10 cellular contexts compared by ENCODE assay signal in the genomic region with DNA sequence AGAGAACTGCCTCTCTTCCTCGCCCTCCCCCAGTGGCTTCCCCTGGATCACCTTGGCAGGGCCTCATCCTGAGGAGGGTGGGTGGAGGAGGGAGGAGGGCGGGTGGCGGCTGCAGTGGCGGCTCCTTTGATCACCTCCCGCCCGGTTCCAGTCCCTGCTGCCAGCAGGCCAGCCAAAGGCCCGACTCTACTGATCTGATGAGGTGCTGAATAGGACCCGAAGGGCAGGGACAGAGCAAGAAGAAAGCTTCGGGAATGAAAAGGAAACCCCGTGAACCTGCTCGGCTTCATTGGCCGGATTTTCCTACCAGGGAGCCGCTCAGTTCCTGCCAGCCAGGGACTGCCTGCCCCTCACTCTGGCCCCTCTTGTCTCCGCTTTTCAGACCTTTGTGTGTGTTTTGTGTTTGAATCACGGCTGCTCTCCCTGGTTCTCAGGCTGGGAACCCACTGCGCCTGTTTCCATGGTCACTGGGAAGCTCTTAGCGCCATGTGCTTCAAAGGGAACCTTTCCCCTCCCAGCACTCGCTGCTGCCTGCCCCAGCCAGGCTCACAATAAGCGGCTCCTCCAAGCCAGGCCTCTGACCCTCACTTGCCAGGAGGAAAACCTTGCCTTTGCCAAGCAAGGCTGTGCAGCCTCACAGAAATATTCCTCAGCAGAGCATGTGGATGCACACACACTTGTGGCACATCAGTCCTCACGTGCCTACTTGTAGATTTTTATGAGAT. TPM values are rescaled to one million over a fixed set of nuclear protein-coding genes. Genes with fewer than 3 reads are reported as not detected.
DNase-seq lines count a peak whose midpoint lies in the region; ATAC-seq, FAIRE-seq and TF ChIP-seq lines count a peak whose summit lies in the region.
"Had no signal": no experiment of that assay in that cellular context is flagged by ENCODE, and none has a peak within 500 bp of the region (broad histone marks: within the 10 kb centered on the region; RNA-seq: fewer than 3 reads in every experiment).

No MANE protein-coding gene starts in this region.

- no peaks in the 10 kb centered on the region for H3K79me2 ChIP-seq in endothelial cell of umbilical vein (ENCODE audit: control insufficient read depth, insufficient read depth, low read length)

- BruUV-seq in endothelial cell of umbilical vein (replicated peaks; lab: Mats Ljungman, UMichigan), result no TSS peak

- H3K4me1 Mint-ChIP-seq in natural killer cell treated with Interleukin-12 subunit alpha and Interleukin-12 subunit beta and Interleukin-15 and Interleukin-18, amount 100 ng/mL, for 72 hours (ENCODE audit: low read depth in 2 of 2), result no peaks in the 10 kb centered on the region
- H3K4me1 Mint-ChIP-seq in CD8-positive, alpha-beta memory T cell, result no peaks in the 10 kb centered on the region

- CTCF ChIA-PET in endothelial cell of umbilical vein (lab: Charles Lee), result interaction anchor here (0.7 to 1.8 kb wide), 2 partner anchors 36 to 61 kb away, joined by 3 to 12 read pairs; no protein-coding TSS in a partner anchor
- CTCF ChIA-PET in CD8-positive, alpha-beta memory T cell (lab: Charles Lee), result no interaction called here

- TF ChIP-seq CTCF in endothelial cell of umbilical vein (IDR thresholded peaks at IDR 0.05; ENCODE audit: extremely low read depth in 1 of 2, insufficient read depth in 1 of 2, low read depth in 1 of 2, low read length in 2 of 2), result no peak

- H4K20me1 ChIP-seq in endothelial cell of umbilical vein (replicated peaks; ENCODE audit: control insufficient read depth, extremely low read depth, insufficient read depth, low read length), result no peaks in the 10 kb centered on the region

- ATAC-seq in Right ventricle myocardium inferior (peak; percentile 71), GM21367 (IDR thresholded peaks at IDR 0.05; ENCODE audit: unreplicated experiment) (no peak), GM19455 (IDR thresholded peaks at IDR 0.05; ENCODE audit: unreplicated experiment) (no peak)
- no peak for ATAC-seq in natural killer cell treated with Interleukin-12 subunit alpha and Interleukin-12 subunit beta and Interleukin-15 and Interleukin-18, amount 100 ng/mL, for 72 hours

- no peak overlapping the region for H3K4me3 Mint-ChIP-seq in natural killer cell treated with Interleukin-12 subunit alpha and Interleukin-12 subunit beta and Interleukin-15 and Interleukin-18, amount 100 ng/mL, for 72 hours
- no peak overlapping the region for H3K4me3 Mint-ChIP-seq in CD8-positive, alpha-beta memory T cell

- intact Hi-C loops in Right ventricle myocardium inferior (cut with DNase I) (no loop called here), cardiac septum (cut with DNase I) (loop anchor here (10.0 kb wide), 1 partner anchor 50 kb away; no protein-coding TSS in a partner anchor), endothelial cell of umbilical vein (cut with micrococcal nuclease) (no loop called here)

- peaks cover 27 to 34% of the 10 kb centered on the region in 2 donors for H3K27me3 Mint-ChIP-seq in natural killer cell treated with Interleukin-12 subunit alpha and Interleukin-12 subunit beta and Interleukin-15 and Interleukin-18, amount 100 ng/mL, for 72 hours
- peaks cover 10 to 31% of the 10 kb centered on the region in 2 donors for H3K27me3 Mint-ChIP-seq in CD8-positive, alpha-beta memory T cell
- H3K27me3 Mint-ChIP-seq: CD4-positive, CD25-positive, alpha-beta regulatory T cell had no signal

- DNase-seq in Right ventricle myocardium inferior (ENCODE audit: missing footprints), result no peak
- no peak for DNase-seq in cardiac septum (ENCODE audit: low spot score)
- DNase-seq in endothelial cell of umbilical vein (ENCODE audit: low read depth, low spot score), result peak; percentile 29
- peak; percentile 31 for DNase-seq in middle frontal gyrus (ENCODE audit: extremely low spot score, low spot score)
- no peak for DNase-seq in natural killer cell treated with Interleukin-12 subunit alpha and Interleukin-12 subunit beta and Interleukin-15 and Interleukin-18, amount 100 ng/mL, for 72 hours (ENCODE audit: low spot score)
- no peak for DNase-seq in CD8-positive, alpha-beta memory T cell
- DNase-seq: CD4-positive, CD25-positive, alpha-beta regulatory T cell; effector memory CD4-positive, alpha-beta T cell had no signal

- no peaks in the 10 kb centered on the region for H3K4me1 ChIP-seq in endothelial cell of umbilical vein (ENCODE audit: control insufficient read depth, extremely low read depth, insufficient read depth, low read length)
- H3K4me1 ChIP-seq in CD8-positive, alpha-beta memory T cell (ENCODE audit: insufficient read depth, low read length), result no peaks in the 10 kb centered on the region

- H3K27ac ChIP-seq in endothelial cell of umbilical vein (ENCODE audit: insufficient read depth, low read depth, low read length), result no peak overlapping the region
- no peak overlapping the region for H3K27ac ChIP-seq in CD8-positive, alpha-beta memory T cell (ENCODE audit: low read depth, low read length)

- no peaks in the 10 kb centered on the region for H3K9me3 Mint-ChIP-seq in natural killer cell treated with Interleukin-12 subunit alpha and Interleukin-12 subunit beta and Interleukin-15 and Interleukin-18, amount 100 ng/mL, for 72 hours
- H3K9me3 Mint-ChIP-seq in CD8-positive, alpha-beta memory T cell, result no peaks in the 10 kb centered on the region

- H3K4me2 ChIP-seq in endothelial cell of umbilical vein (ENCODE audit: insufficient read depth, low read length), result no peak overlapping the region

- no peak overlapping the region for H3K9ac ChIP-seq in endothelial cell of umbilical vein (replicated peaks; ENCODE audit: extremely low read depth, insufficient read depth, low read length)

- H2AFZ ChIP-seq in endothelial cell of umbilical vein (ENCODE audit: low read depth, low read length), result no peak overlapping the region

- H3K9me1 ChIP-seq in endothelial cell of umbilical vein (replicated peaks; ENCODE audit: control insufficient read depth, extremely low read depth, insufficient read depth, low read length), result no peaks in the 10 kb centered on the region

- no peak overlapping the region for H3K27ac Mint-ChIP-seq in natural killer cell treated with Interleukin-12 subunit alpha and Interleukin-12 subunit beta and Interleukin-15 and Interleukin-18, amount 100 ng/mL, for 72 hours
- H3K27ac Mint-ChIP-seq in CD8-positive, alpha-beta memory T cell, result no peak overlapping the region
- H3K27ac Mint-ChIP-seq: CD4-positive, CD25-positive, alpha-beta regulatory T cell had no signal

- no peak overlapping the region for H3K4me3 ChIP-seq in endothelial cell of umbilical vein (replicated peaks in 1 of 3; ENCODE audit: insufficient read depth in 1 of 3, low read depth in 1 of 3, low read length in 3 of 3)
- H3K4me3 ChIP-seq in CD8-positive, alpha-beta memory T cell (ENCODE audit: low read length), result no peak overlapping the region

- no peak for TF ChIP-seq POLR2A in endothelial cell of umbilical vein (IDR thresholded peaks at IDR 0.05; ENCODE audit: low read depth, low read length)

- H3K27me3 ChIP-seq in endothelial cell of umbilical vein (ENCODE audit: control insufficient read depth in 2 of 2, insufficient read depth in 2 of 2, low read length in 2 of 2), result no peaks in the 10 kb centered on the region
- H3K27me3 ChIP-seq in CD8-positive, alpha-beta memory T cell (ENCODE audit: insufficient read depth, low read length, poor library complexity, severe bottlenecking), result no peaks in the 10 kb centered on the region

- H3K36me3 ChIP-seq in endothelial cell of umbilical vein (ENCODE audit: control insufficient read depth in 2 of 2, extremely low read depth in 1 of 2, insufficient read depth in 2 of 2, low read length in 2 of 2), result no peaks in the 10 kb centered on the region
- H3K36me3 ChIP-seq in CD8-positive, alpha-beta memory T cell (ENCODE audit: insufficient read depth, low read length), result no peaks in the 10 kb centered on the region

- H3K36me3 Mint-ChIP-seq in natural killer cell treated with Interleukin-12 subunit alpha and Interleukin-12 subunit beta and Interleukin-15 and Interleukin-18, amount 100 ng/mL, for 72 hours, result no peaks in the 10 kb centered on the region
- H3K36me3 Mint-ChIP-seq in CD8-positive, alpha-beta memory T cell, result no peaks in the 10 kb centered on the region
- H3K36me3 Mint-ChIP-seq: CD4-positive, CD25-positive, alpha-beta regulatory T cell had no signal

- POLR2A ChIA-PET in endothelial cell of umbilical vein (lab: Charles Lee), result interaction anchor here (0.7 kb wide), 1 partner anchor 9 kb away, joined by 3 read pairs; no protein-coding TSS in a partner anchor
- POLR2A ChIA-PET in CD8-positive, alpha-beta memory T cell (lab: Charles Lee), result no interaction called here

- no peak for FAIRE-seq in endothelial cell of umbilical vein (lab: Jason Lieb, UNC)

- dilution Hi-C loops in endothelial cell of umbilical vein (cut with MboI; ENCODE audit: extremely low pct_ligation_motif_present, low sequenced_read_pairs), result loop anchor here (25.0 kb wide), 1 partner anchor 93 kb away; no protein-coding TSS in a partner anchor

- H3K9me3 ChIP-seq in endothelial cell of umbilical vein (replicated peaks; ENCODE audit: control insufficient read depth, insufficient read depth, low read length), result no peaks in the 10 kb centered on the region
- no peaks in the 10 kb centered on the region for H3K9me3 ChIP-seq in CD8-positive, alpha-beta memory T cell (ENCODE audit: low read length)

TF ChIP-seq in endothelial cell of umbilical vein, 7 proteins besides CTCF, POLR2A, EP300 and RAD21 (continues in another document):
- TF ChIP-seq JUN (IDR thresholded peaks at IDR 0.05; ENCODE audit: borderline replicate concordance, insufficient read depth, insufficient read length, low read depth) (no peak), GATA2 (IDR thresholded peaks at IDR 0.05; ENCODE audit: insufficient read depth, insufficient read length, low read depth, low read length) (no peak), POLR2AphosphoS5 (IDR thresholded peaks at IDR 0.05; ENCODE audit: insufficient read depth, low read depth, low read length) (no peak), EZH2 (IDR thresholded peaks at IDR 0.05; ENCODE audit: borderline replicate concordance, low read depth, low read length, severe bottlenecking) (no peak), FOS (IDR thresholded peaks at IDR 0.05; ENCODE audit: borderline replicate concordance, insufficient read depth, low read length) (no peak), MYC (IDR thresholded peaks at IDR 0.05; ENCODE audit: low read depth, low read length) (no peak)

RNA-seq across cellular contexts. Expression of a gene that starts 56.8 kb away (rescaled TPM):
- total RNA-seq in Right ventricle myocardium inferior (not detected), cardiac septum (not detected), endothelial cell of umbilical vein (not detected in 2 replicates)
- polyA plus RNA-seq in endothelial cell of umbilical vein, result not detected in 2 replicates
- not detected in 2 replicates for polyA plus RNA-seq in endothelial cell of umbilical vein (2011; cell fraction: cytosol; rRNA removed)
- not detected in 2 replicates for polyA plus RNA-seq in endothelial cell of umbilical vein (2011; cell fraction: nucleus; rRNA removed)
- polyA plus RNA-seq in endothelial cell of umbilical vein (2012), result not detected in 2 replicates
- not detected in 2 replicates for polyA minus RNA-seq in endothelial cell of umbilical vein
- polyA minus RNA-seq in endothelial cell of umbilical vein (2011; cell fraction: cytosol; rRNA and poly(A)+ RNA removed), result not detected
- polyA minus RNA-seq in endothelial cell of umbilical vein (2011; cell fraction: nucleus; rRNA and poly(A)+ RNA removed), result not detected in 2 replicates
- not detected for total RNA-seq in natural killer cell treated with Interleukin-12 subunit alpha and Interleukin-12 subunit beta and Interleukin-15 and Interleukin-18, amount 100 ng/mL, for 72 hours
- total RNA-seq in CD8-positive, alpha-beta memory T cell, result not detected
- polyA plus RNA-seq in CD8-positive, alpha-beta memory T cell, result not detected
- total RNA-seq: CD4-positive, CD25-positive, alpha-beta regulatory T cell had no signal
- polyA plus RNA-seq: CD4-positive, CD25-positive, alpha-beta regulatory T cell had no signal

Comparison
In these comparisons a context has a peak if more than half of its experiments do, and no peak if none do; other contexts are left out.
1. DNase-seq: peak in endothelial cell of umbilical vein (single experiment) and middle frontal gyrus (single experiment); none in Right ventricle myocardium inferior (single experiment), cardiac septum (single experiment), natural killer cell treated with Interleukin-12 subunit alpha and Interleukin-12 subunit beta and Interleukin-15 and Interleukin-18, amount 100 ng/mL, for 72 hours (single experiment) and CD8-positive, alpha-beta memory T cell (0 of 5).